ENCODE assay signal across 21 cellular contexts in the genomic region with DNA sequence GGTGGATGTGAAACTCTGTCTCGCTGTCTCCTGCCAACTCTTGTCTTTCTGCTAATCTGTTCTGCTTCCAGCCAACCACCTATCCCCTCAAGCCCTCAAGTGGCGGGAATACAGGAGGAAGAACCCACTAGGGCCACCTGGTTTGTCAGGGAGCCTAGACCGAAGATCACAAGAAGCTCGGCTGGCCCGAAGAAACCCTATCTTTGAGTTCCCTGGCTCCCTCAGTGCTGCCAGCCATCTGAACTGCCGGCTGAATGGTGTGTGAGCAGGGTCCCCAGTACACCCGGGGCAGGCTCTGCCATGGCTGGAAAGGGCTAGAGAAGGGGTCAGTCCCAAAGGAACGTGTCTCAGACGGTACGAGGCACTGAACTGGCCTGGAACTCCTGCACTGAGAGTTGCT.
"Had no signal": no experiment of that assay in that cellular context is flagged by ENCODE, and none has a peak within 500 bp of the region (broad histone marks: within the 10 kb centered on the region; RNA-seq: fewer than 3 reads in every experiment).

No MANE protein-coding gene starts in this region.

- H3K4me1 ChIP-seq: breast epithelium, prostate gland had no signal

- H3K36me3 ChIP-seq: breast epithelium, prostate gland, transverse colon had no signal

- H3K4me3 ChIP-seq: breast epithelium, lower lobe of right lung, prostate gland, right atrium auricular region, transverse colon had no signal

- H3K9me3 ChIP-seq: breast epithelium, lower lobe of right lung, prostate gland, right atrium auricular region, transverse colon had no signal

- H3K27me3 ChIP-seq: breast epithelium, right atrium auricular region, transverse colon had no signal

- ATAC-seq: activated naive CD4-positive, alpha-beta T cell treated with anti-CD3 and anti-CD28 coated beads, Interleukin-2, amount 50 U/mL, for 72 hours; activated T-helper 17 cell treated with anti-CD3 and anti-CD28 coated beads, Interleukin-2, amount 50 U/mL, for 72 hours; left lobe of liver; lower lobe of right lung; stimulated activated naive CD8-positive, alpha-beta T cell treated with anti-CD3 and anti-CD28 coated beads, Interleukin-15, Interleukin-2, amounts not matched to agents 100 U/mL and 50 U/mL, for 24 hours had no signal

- DNase-seq: activated CD4-positive, CD25-positive, alpha-beta regulatory T cell treated with anti-CD3 and anti-CD28 coated beads, Interleukin-2, amount 50 U/mL, for 72 hours; activated CD8-positive, alpha-beta memory T cell treated with anti-CD3 and anti-CD28 coated beads, Interleukin-2, amount 50 U/mL, for 4 hours; activated T-cell treated with anti-CD3 and anti-CD28 coated beads, Interleukin-2, amount 50 U/mL, for 24 hours; cortex of kidney; endodermal cell; lower lobe of right lung; naive B cell; occipital lobe; stimulated activated CD4-positive, alpha-beta T cell treated with anti-CD3 and anti-CD28 coated beads, Interleukin-4, amount 100 ng/mL, for 24 hours; stimulated activated naive CD8-positive, alpha-beta T cell treated with anti-CD3 and anti-CD28 coated beads, Interleukin-15, Interleukin-2, amounts not matched to agents 100 U/mL and 50 U/mL, for 24 hours; substantia nigra; SW 1271; transverse colon; WERI-Rb-1 had no signal

- H3K27ac ChIP-seq: breast epithelium, epithelial cell of prostate, lower lobe of right lung, prostate gland, right atrium auricular region, transverse colon, WERI-Rb-1 had no signal
